ENCODE assay signal across 17 cellular contexts in genomic region chr12:129635003-129635685, GRCh38.
"Had no signal": no experiment of that assay in that cellular context is flagged by ENCODE, and none has a peak within 500 bp of the region (broad histone marks: within the 10 kb centered on the region; RNA-seq: fewer than 3 reads in every experiment).

No MANE protein-coding gene starts in this region.

- H3K36me3 ChIP-seq: esophagus squamous epithelium, lower lobe of right lung, sigmoid colon had no signal

- H3K4me3 ChIP-seq: esophagus squamous epithelium, lower lobe of right lung, sigmoid colon, testis had no signal

- H3K27ac ChIP-seq: esophagus squamous epithelium, lower lobe of right lung, parathyroid adenoma, sigmoid colon, testis had no signal

- ATAC-seq: activated CD8-positive, alpha-beta memory T cell treated with anti-CD3 and anti-CD28 coated beads, Interleukin-2, amount 10 ng/mL, durations not matched to agents 7 days and 5 days; left colon; lower lobe of right lung; natural killer cell; stimulated activated memory B cell treated with anti-CD40 and anti-IgM and Interleukin-4, amounts not matched to agents 10 μg/mL and 1 μg/mL and 100 μg/mL, for 72 hours had no signal

- H3K79me2 ChIP-seq: parathyroid adenoma had no signal

- DNase-seq: activated CD4-positive, alpha-beta memory T cell treated with anti-CD3 and anti-CD28 coated beads, Interleukin-2, amount 10 ng/mL, durations not matched to agents 7 days and 5 days; activated CD4-positive, alpha-beta T cell treated with anti-CD3 and anti-CD28 coated beads for 4 hours; activated CD8-positive, alpha-beta memory T cell treated with anti-CD3 and anti-CD28 coated beads, Interleukin-2, amount 10 ng/mL, durations not matched to agents 7 days and 5 days; activated naive CD8-positive, alpha-beta T cell treated with anti-CD3 and anti-CD28 coated beads for 36 hours; amniotic stem cell; dermis blood vessel endothelial cell; effector memory CD4-positive, alpha-beta T cell; esophagus squamous epithelium; islet precursor cell; left colon; lower lobe of right lung; natural killer cell; sigmoid colon; stimulated activated CD4-positive, alpha-beta T cell treated with anti-CD3 and anti-CD28 coated beads, Interleukin-4, amount 100 ng/mL, for 4 hours; testis had no signal

- H3K9ac ChIP-seq: parathyroid adenoma had no signal

- H3K9me3 ChIP-seq: esophagus squamous epithelium, lower lobe of right lung, sigmoid colon, testis had no signal

- H3K4me1 ChIP-seq: esophagus squamous epithelium, lower lobe of right lung, parathyroid adenoma, sigmoid colon, testis had no signal

- H3K27me3 ChIP-seq: esophagus squamous epithelium, sigmoid colon, testis had no signal

- H2AFZ ChIP-seq: parathyroid adenoma had no signal
